8 cellular contexts compared by ENCODE assay signal in the genomic region with DNA sequence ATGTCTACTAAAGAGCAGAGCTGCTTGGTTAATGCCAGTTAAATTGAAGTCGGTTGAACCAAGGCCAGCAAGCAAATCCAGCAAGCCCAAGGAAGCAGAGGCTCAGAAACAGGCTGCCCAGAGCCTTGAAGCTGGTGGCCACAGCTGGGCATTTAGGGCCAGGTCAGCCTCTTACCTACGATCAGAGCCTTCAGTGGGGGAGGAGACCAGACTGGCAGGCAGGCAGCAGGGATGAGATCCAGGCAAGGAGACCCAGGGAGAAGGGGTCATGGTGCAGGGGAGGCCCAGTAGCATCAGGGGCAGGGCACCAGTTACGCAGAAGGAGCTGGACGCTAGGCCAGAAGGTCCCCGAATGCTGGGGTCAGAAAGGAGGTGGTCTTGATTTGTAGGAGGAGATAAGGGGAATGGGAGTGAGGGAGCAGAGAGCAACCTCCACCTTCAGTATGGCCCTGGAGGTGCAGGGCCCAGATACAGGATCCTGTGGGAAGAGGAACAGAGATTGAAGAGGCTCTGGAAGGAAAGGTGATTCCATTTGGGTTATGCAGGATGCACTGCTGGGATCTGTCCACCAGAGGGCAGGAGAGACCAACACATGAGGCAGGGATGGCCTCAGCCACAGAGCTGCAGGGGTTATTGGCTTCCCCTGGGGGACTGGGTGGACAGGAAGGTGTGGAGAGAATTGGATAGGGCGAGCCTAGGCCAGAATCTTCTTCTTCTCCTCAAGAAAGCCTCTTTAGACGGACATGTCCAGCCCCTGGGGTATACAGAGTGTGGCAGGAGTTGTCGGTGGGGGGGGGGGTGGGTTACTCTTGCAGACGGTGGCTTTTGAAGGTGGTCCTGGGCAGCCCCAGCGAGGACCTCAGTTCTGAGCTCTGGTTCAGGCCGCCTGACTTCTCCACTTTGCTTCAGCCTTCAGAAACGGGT.
DNase-seq lines count a peak whose midpoint lies in the region; ATAC-seq and TF ChIP-seq lines count a peak whose summit lies in the region.

No MANE protein-coding gene starts in this region.

- DNase-seq in GM12864 (ENCODE audit: low read depth) (no peak), HK-2 (ENCODE audit: unreplicated experiment) (peak; percentile 71), PC-9 (peak; percentile 43 to 70), fibroblast of pulmonary artery (ENCODE audit: low read depth) (peak; percentile 67), neuronal stem cell (ENCODE audit: low spot score) (peak; percentile 76), thoracic aorta (ENCODE audit: low spot score) (no peak)
- DNase-seq in activated T-cell treated with anti-CD3 and anti-CD28 coated beads, Interleukin-2, amount 50 U/mL, for 72 hours = peak; percentile 45 to 64

- no peak overlapping the region for H3K4ac ChIP-seq in neuronal stem cell (ENCODE audit: low read length)

- H3K4me1 ChIP-seq in PC-9 (replicated peaks; ENCODE audit: insufficient read depth) (no peaks in the 10 kb centered on the region), neuronal stem cell (ENCODE audit: control insufficient read depth in 2 of 2, insufficient read depth in 1 of 2, low read depth in 1 of 2, low read length in 2 of 2) (peaks cover 3 to 8% of the 10 kb centered on the region in 2 donors), thoracic aorta (ENCODE audit: control insufficient read depth in 1 of 2, low read depth in 2 of 2) (peaks cover 0 to 4% of the 10 kb centered on the region in 2 donors)

- TF ChIP-seq CTCF in GM12864 (IDR thresholded peaks at IDR 0.05; ENCODE audit: low read depth, low read length, missing control alignments) (peak; percentile 98), PC-9 (conservative IDR thresholded peaks at IDR 0.05) (peak; percentile 98), fibroblast of pulmonary artery (IDR thresholded peaks at IDR 0.05; ENCODE audit: low read length, missing control alignments) (peak; percentile 99), thoracic aorta (IDR thresholded peaks at IDR 0.05) (peak; percentile 94)

- H3K27me3 ChIP-seq in PC-9 (ENCODE audit: insufficient read depth, low read depth) = peaks cover 95% of the 10 kb centered on the region
- H3K27me3 ChIP-seq in neuronal stem cell (ENCODE audit: control insufficient read depth in 3 of 3, insufficient read depth in 3 of 3, low read depth in 1 of 3, low read length in 3 of 3) = peaks cover 0 to 34% (median 0%) of the 10 kb centered on the region in 3 experiments
- H3K27me3 ChIP-seq in thoracic aorta (replicated peaks; ENCODE audit: insufficient read depth) = peaks cover 4% of the 10 kb centered on the region

- H3K18ac ChIP-seq in neuronal stem cell (ENCODE audit: low read length) = peak overlapping the region; percentile 41

- H3K9ac ChIP-seq in neuronal stem cell (ENCODE audit: low read depth, low read length, poor library complexity) = no peak overlapping the region

- no peaks in the 10 kb centered on the region for H4K20me1 ChIP-seq in PC-9 (ENCODE audit: insufficient read depth)

- H4K8ac ChIP-seq in neuronal stem cell (ENCODE audit: low read depth, low read length) = no peak overlapping the region

- H3K23ac ChIP-seq in neuronal stem cell (ENCODE audit: low read depth, low read length, poor library complexity) = peak overlapping the region; percentile 6

- H3K79me2 ChIP-seq in PC-9 (ENCODE audit: low read depth) = no peaks in the 10 kb centered on the region

- H2BK120ac ChIP-seq in neuronal stem cell (ENCODE audit: low read depth, low read length) = peak overlapping the region; percentile 62

- no peaks in the 10 kb centered on the region for H3K9me2 ChIP-seq in PC-9 (ENCODE audit: insufficient read depth)

- peak overlapping the region; percentile 91 for H2AK5ac ChIP-seq in neuronal stem cell (ENCODE audit: low read depth, low read length)

- peaks cover 7% of the 10 kb centered on the region for H3K4me1 Mint-ChIP-seq in activated T-cell treated with anti-CD3 and anti-CD28 coated beads, Interleukin-2, amount 50 U/mL, for 72 hours (ENCODE audit: low read depth)

- no peak overlapping the region for H3K4me2 ChIP-seq in PC-9
- no peak overlapping the region for H3K4me2 ChIP-seq in neuronal stem cell (ENCODE audit: insufficient read depth, low read length, poor library complexity, severe bottlenecking)

- H3K4me3 ChIP-seq in GM12864 (ENCODE audit: low read depth, low read length) (no peak overlapping the region), PC-9 (no peak overlapping the region), fibroblast of pulmonary artery (replicated peaks; ENCODE audit: low read depth, low read length) (no peak overlapping the region), neuronal stem cell (ENCODE audit: low read length in 2 of 2) (no peak overlapping the region), thoracic aorta (no peak overlapping the region)

- no peaks in the 10 kb centered on the region for H3K9me3 ChIP-seq in PC-9 (ENCODE audit: insufficient read depth, low read depth)
- H3K9me3 ChIP-seq in neuronal stem cell (replicated peaks in 1 of 2; ENCODE audit: control insufficient read depth in 2 of 2, insufficient read depth in 1 of 2, low read depth in 1 of 2, low read length in 2 of 2) = no peaks in the 10 kb centered on the region
- no peaks in the 10 kb centered on the region for H3K9me3 ChIP-seq in thoracic aorta

- ATAC-seq in activated T-cell treated with anti-CD3 and anti-CD28 coated beads, Interleukin-2, amount 50 U/mL, for 72 hours (replicated peaks in 1 of 2) = peak; percentile 50 to 61
- ATAC-seq in thoracic aorta (ENCODE audit: insufficient number of reproducible peaks, low FRiP score, low read depth) = peak; percentile 54
- ATAC-seq in GM19395 (IDR thresholded peaks at IDR 0.05; ENCODE audit: unreplicated experiment) = no peak

- no peak overlapping the region for H2BK5ac ChIP-seq in neuronal stem cell (ENCODE audit: low read length)

- BruUV-seq in PC-9 (replicated peaks; lab: Mats Ljungman, UMichigan) = no TSS peak

- POLR2A ChIA-PET in PC-9 (lab: Charles Lee; ENCODE audit: unreplicated experiment) = interaction anchor here (0.6 kb wide), 2 partner anchors 475 to 1823 kb away, joined by 3 to 4 read pairs; no protein-coding TSS in a partner anchor

- H4K91ac ChIP-seq in neuronal stem cell (ENCODE audit: low read depth, low read length, poor library complexity) = no peak overlapping the region

- H3K36me3 Mint-ChIP-seq in activated T-cell treated with anti-CD3 and anti-CD28 coated beads, Interleukin-2, amount 50 U/mL, for 72 hours (ENCODE audit: insufficient read depth in 2 of 2) = no peaks in the 10 kb centered on the region

- peak overlapping the region; percentile 38 for H2BK15ac ChIP-seq in neuronal stem cell (ENCODE audit: low read length)

- H3K79me1 ChIP-seq in neuronal stem cell (ENCODE audit: low read depth, low read length) = no peaks in the 10 kb centered on the region

- H2AFZ ChIP-seq in PC-9 (no peak overlapping the region), neuronal stem cell (ENCODE audit: low read length) (no peak overlapping the region)

- H3K27ac ChIP-seq in PC-9 = no peak overlapping the region
- no peak overlapping the region for H3K27ac ChIP-seq in neuronal stem cell (replicated peaks; ENCODE audit: low read length)
- H3K27ac ChIP-seq in thoracic aorta = no peak overlapping the region

- WGBS in neuronal stem cell (ENCODE audit: extremely low coverage in 2 of 2, insufficient read length in 2 of 2, insufficient replicate concordance in 1 of 2), 2 donors = no CpG with 5 or more reads among the region's 12 CpGs

- H3F3A ChIP-seq in PC-9 (ENCODE audit: insufficient read depth, low read depth) = no peaks in the 10 kb centered on the region

- H3K36me3 ChIP-seq in PC-9 (ENCODE audit: low read depth) = no peaks in the 10 kb centered on the region
- H3K36me3 ChIP-seq in neuronal stem cell (replicated peaks in 1 of 2; ENCODE audit: control insufficient read depth in 2 of 2, insufficient read depth in 2 of 2, low read length in 2 of 2) = no peaks in the 10 kb centered on the region
- H3K36me3 ChIP-seq in thoracic aorta = no peaks in the 10 kb centered on the region

- H3K4me3 Mint-ChIP-seq in activated T-cell treated with anti-CD3 and anti-CD28 coated beads, Interleukin-2, amount 50 U/mL, for 72 hours = no peak overlapping the region

- peaks cover 26% of the 10 kb centered on the region for H3K27me3 Mint-ChIP-seq in activated T-cell treated with anti-CD3 and anti-CD28 coated beads, Interleukin-2, amount 50 U/mL, for 72 hours (ENCODE audit: low read depth)

- H3K14ac ChIP-seq in neuronal stem cell (ENCODE audit: low read length) = no peak overlapping the region

- H3K27ac Mint-ChIP-seq in activated T-cell treated with anti-CD3 and anti-CD28 coated beads, Interleukin-2, amount 50 U/mL, for 72 hours = no peak overlapping the region

- intact Hi-C loops in PC-9 (cut with micrococcal nuclease; ENCODE audit: unreplicated experiment) = loop anchor here (1.0 kb wide), 1 partner anchor 891 kb away; no protein-coding TSS in a partner anchor

- CTCF ChIA-PET in PC-9 (lab: Charles Lee) = interaction anchor here (0.5 to 1.5 kb wide), 6 partner anchors 35 to 1655 kb away, joined by 3 to 11 read pairs (median 4); no protein-coding TSS in a partner anchor

- no peak overlapping the region for H2BK12ac ChIP-seq in neuronal stem cell (ENCODE audit: low read length)

- H3K9me3 Mint-ChIP-seq in activated T-cell treated with anti-CD3 and anti-CD28 coated beads, Interleukin-2, amount 50 U/mL, for 72 hours = no peaks in the 10 kb centered on the region

Comparison
In these comparisons a context has a peak if more than half of its experiments do, and no peak if none do; other contexts are left out.
1. DNase-seq: peak in HK-2 (single experiment), PC-9 (2 of 2), activated T-cell treated with anti-CD3 and anti-CD28 coated beads, Interleukin-2, amount 50 U/mL, for 72 hours (2 of 2), fibroblast of pulmonary artery (single experiment) and neuronal stem cell (single experiment); none in GM12864 (single experiment) and thoracic aorta (single experiment).
2. Peak in every context shown above with its lines, with median percentiles within 50 percentile points of each other: CTCF ChIP-seq.